Comparison of ENCODE assay signal across 8 cellular contexts in genomic region chr6:136289579-136290405, GRCh38. TPM values are rescaled to one million over a fixed set of nuclear protein-coding genes. Genes with fewer than 3 reads are reported as not detected.
A peak's percentile ranks its signal among the peaks of the same experiment; 100 is the strongest.
DNase-seq lines count a peak whose midpoint lies in the region; ATAC-seq and TF ChIP-seq lines count a peak whose summit lies in the region.

A gene with protein sequence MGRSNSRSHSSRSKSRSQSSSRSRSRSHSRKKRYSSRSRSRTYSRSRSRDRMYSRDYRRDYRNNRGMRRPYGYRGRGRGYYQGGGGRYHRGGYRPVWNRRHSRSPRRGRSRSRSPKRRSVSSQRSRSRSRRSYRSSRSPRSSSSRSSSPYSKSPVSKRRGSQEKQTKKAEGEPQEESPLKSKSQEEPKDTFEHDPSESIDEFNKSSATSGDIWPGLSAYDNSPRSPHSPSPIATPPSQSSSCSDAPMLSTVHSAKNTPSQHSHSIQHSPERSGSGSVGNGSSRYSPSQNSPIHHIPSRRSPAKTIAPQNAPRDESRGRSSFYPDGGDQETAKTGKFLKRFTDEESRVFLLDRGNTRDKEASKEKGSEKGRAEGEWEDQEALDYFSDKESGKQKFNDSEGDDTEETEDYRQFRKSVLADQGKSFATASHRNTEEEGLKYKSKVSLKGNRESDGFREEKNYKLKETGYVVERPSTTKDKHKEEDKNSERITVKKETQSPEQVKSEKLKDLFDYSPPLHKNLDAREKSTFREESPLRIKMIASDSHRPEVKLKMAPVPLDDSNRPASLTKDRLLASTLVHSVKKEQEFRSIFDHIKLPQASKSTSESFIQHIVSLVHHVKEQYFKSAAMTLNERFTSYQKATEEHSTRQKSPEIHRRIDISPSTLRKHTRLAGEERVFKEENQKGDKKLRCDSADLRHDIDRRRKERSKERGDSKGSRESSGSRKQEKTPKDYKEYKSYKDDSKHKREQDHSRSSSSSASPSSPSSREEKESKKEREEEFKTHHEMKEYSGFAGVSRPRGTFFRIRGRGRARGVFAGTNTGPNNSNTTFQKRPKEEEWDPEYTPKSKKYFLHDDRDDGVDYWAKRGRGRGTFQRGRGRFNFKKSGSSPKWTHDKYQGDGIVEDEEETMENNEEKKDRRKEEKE (minus strand): TSS chr6:136289846. CDS start chr6:136279866, 9,980 bp downstream.

- no peak for TF ChIP-seq CTCF in GM10248 (IDR thresholded peaks at IDR 0.05; ENCODE audit: control extremely low read depth, extremely low read depth, low read depth, missing control alignments)

- peak within 1 kb of the TSS; percentile 95 for H3K4me3 Mint-ChIP-seq in activated naive CD8-positive, alpha-beta T cell

- CTCF ChIA-PET in GM10248 (lab: Yijun Ruan, JAX), result interaction anchor here (1.1 to 2.5 kb wide), 5 partner anchors 23 to 753 kb away, joined by 3 to 7 read pairs (median 4); partner anchors contain the start of gene MAP3K5

- H3K27ac ChIP-seq in temporal lobe (ENCODE audit: low read depth, low read length), result peak within 1 kb of the TSS; percentile 98

- peak; percentile 93 for ATAC-seq in HG02623 (IDR thresholded peaks at IDR 0.05; ENCODE audit: unreplicated experiment)

- POLR2A ChIA-PET in GM10248 (lab: Yijun Ruan, JAX), result interaction anchor here (0.6 to 3.5 kb wide), 11 partner anchors 8 to 1369 kb away, joined by 3 to 21 read pairs (median 3); partner anchors contain the start of genes AHI1 and MTFR2

- H3K27ac Mint-ChIP-seq in activated naive CD8-positive, alpha-beta T cell, result peak within 1 kb of the TSS; percentile 100

- peaks cover 45% of the 10 kb centered on the region for H3K4me1 Mint-ChIP-seq in activated naive CD8-positive, alpha-beta T cell (ENCODE audit: low read depth)

- no peaks in the 10 kb centered on the region for H3K27me3 Mint-ChIP-seq in activated naive CD8-positive, alpha-beta T cell

- H3K36me3 Mint-ChIP-seq in activated naive CD8-positive, alpha-beta T cell, result peaks cover 6% of the 10 kb centered on the region

- no peaks in the 10 kb centered on the region for H3K9me3 Mint-ChIP-seq in activated naive CD8-positive, alpha-beta T cell (ENCODE audit: low read depth)

- DNase-seq in GM10248 (ENCODE audit: extremely low spot score), result peak; percentile 96
- peak; percentile 98 for DNase-seq in NCI-H1105 (lab: John Stamatoyannopoulos, UW)
- peak; percentile 98 for DNase-seq in SKM-1 treated with dmso at 0.1 percent for 144 hours (lab: John Stamatoyannopoulos, UW; ENCODE audit: unreplicated experiment)
- peak; percentile 92 for DNase-seq in glomerular endothelial cell (ENCODE audit: extremely low read depth, low read depth, low spot score)
- DNase-seq in occipital lobe (lab: John Stamatoyannopoulos, UW), result peak; percentile 99

RNA-seq across cellular contexts. Expression of the gene that starts here (rescaled TPM):
- total RNA-seq in glomerular endothelial cell (94.0 and 102 TPM in 2 replicates), occipital lobe (221 TPM), temporal lobe (171 TPM)

Comparison
In these comparisons a context has a peak if more than half of its experiments do, and no peak if none do; other contexts are left out.
1. Peak in every context shown above with its lines: DNase-seq, ATAC-seq and H3K27ac ChIP-seq.